20 cellular contexts compared by ENCODE assay signal in the genomic region with DNA sequence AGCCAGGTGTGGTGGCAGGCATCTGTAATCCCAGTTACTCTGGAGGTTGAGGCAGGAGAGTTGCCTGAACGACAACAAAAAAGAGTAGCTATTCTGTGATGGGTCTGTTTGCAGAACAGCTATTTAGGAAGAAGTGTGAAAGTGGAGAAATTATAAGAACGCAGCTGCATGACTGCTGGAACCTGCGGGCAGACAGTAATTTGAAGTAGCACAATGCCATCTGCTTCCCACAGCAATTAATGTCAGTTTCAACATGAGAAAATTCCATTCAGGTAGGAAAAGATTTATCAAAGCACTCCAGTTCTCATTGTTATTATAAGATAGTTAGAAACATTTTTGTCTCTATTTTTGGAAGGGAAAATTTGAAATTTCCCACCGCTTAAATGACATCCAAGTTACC. TPM values are rescaled to one million over a fixed set of nuclear protein-coding genes. Genes with fewer than 3 reads are reported as not detected.
"Had no signal": no experiment of that assay in that cellular context is flagged by ENCODE, and none has a peak within 500 bp of the region (broad histone marks: within the 10 kb centered on the region; RNA-seq: fewer than 3 reads in every experiment).

No MANE protein-coding gene starts in this region.

- H3K36me3 Mint-ChIP-seq: activated naive CD8-positive, alpha-beta T cell treated with anti-CD3 and anti-CD28 coated beads for 36 hours; naive B cell; stimulated activated memory B cell treated with anti-CD40 and anti-IgM and Interleukin-4, amounts not matched to agents 10 μg/mL and 1 μg/mL and 100 μg/mL, for 72 hours had no signal

- H3K4me3 Mint-ChIP-seq: activated B cell treated with CpG ODN at 0.5 μM for 24 hours; activated CD4-positive, alpha-beta T cell treated with anti-CD3 and anti-CD28 coated beads for 36 hours; activated naive CD8-positive, alpha-beta T cell treated with anti-CD3 and anti-CD28 coated beads for 36 hours; naive B cell; stimulated activated memory B cell treated with anti-CD40 and anti-IgM and Interleukin-4, amounts not matched to agents 10 μg/mL and 1 μg/mL and 100 μg/mL, for 72 hours had no signal

- H3K4me1 Mint-ChIP-seq: activated B cell treated with CpG ODN at 0.5 μM for 24 hours; activated CD4-positive, alpha-beta T cell treated with anti-CD3 and anti-CD28 coated beads for 36 hours; activated naive CD8-positive, alpha-beta T cell treated with anti-CD3 and anti-CD28 coated beads for 36 hours; naive B cell; stimulated activated memory B cell treated with anti-CD40 and anti-IgM and Interleukin-4, amounts not matched to agents 10 μg/mL and 1 μg/mL and 100 μg/mL, for 72 hours had no signal

- H3K9me3 Mint-ChIP-seq: activated B cell treated with CpG ODN at 0.5 μM for 24 hours; activated naive CD8-positive, alpha-beta T cell treated with anti-CD3 and anti-CD28 coated beads for 36 hours; stimulated activated memory B cell treated with anti-CD40 and anti-IgM and Interleukin-4, amounts not matched to agents 10 μg/mL and 1 μg/mL and 100 μg/mL, for 72 hours had no signal

- DNase-seq: activated B cell treated with CpG ODN at 0.5 μM for 24 hours; activated CD4-positive, alpha-beta T cell treated with anti-CD3 and anti-CD28 coated beads for 36 hours; activated CD4-positive, alpha-beta T cell treated with anti-CD3 and anti-CD28 coated beads, Interleukin-2, amount 50 U/mL, for 48 hours; activated naive CD4-positive, alpha-beta T cell treated with Interleukin-2 at 50 U/mL for 16 hours; activated naive CD8-positive, alpha-beta T cell treated with anti-CD3 and anti-CD28 coated beads for 36 hours; activated T-cell treated with anti-CD3 and anti-CD28 coated beads, Interleukin-2, amount 50 U/mL, for 48 hours; colonic mucosa; esophagus squamous epithelium; heart right ventricle; islet precursor cell; left colon; lower lobe of right lung; mesendoderm; naive B cell; stimulated activated CD4-positive, alpha-beta T cell treated with anti-CD3 and anti-CD28 coated beads, Interleukin-15, amount 100 ng/mL, for 24 hours; stomach; T1000; upper lobe of left lung had no signal

- H3K27ac Mint-ChIP-seq: activated B cell treated with CpG ODN at 0.5 μM for 24 hours; activated CD4-positive, alpha-beta T cell treated with anti-CD3 and anti-CD28 coated beads for 36 hours; activated naive CD8-positive, alpha-beta T cell treated with anti-CD3 and anti-CD28 coated beads for 36 hours; naive B cell; stimulated activated memory B cell treated with anti-CD40 and anti-IgM and Interleukin-4, amounts not matched to agents 10 μg/mL and 1 μg/mL and 100 μg/mL, for 72 hours had no signal

- ATAC-seq: activated CD4-positive, alpha-beta T cell treated with anti-CD3 and anti-CD28 coated beads for 36 hours; heart right ventricle; left colon; lower lobe of right lung; stimulated activated memory B cell treated with anti-CD40 and anti-IgM and Interleukin-4, amounts not matched to agents 10 μg/mL and 1 μg/mL and 100 μg/mL, for 72 hours had no signal

RNA-seq across cellular contexts. Expression of a gene that starts 21.5 kb away (rescaled TPM):
- total RNA-seq: activated B cell treated with CpG ODN at 0.5 μM for 24 hours; T-helper 1 cell treated with Interleukin-12 subunit alpha and Interleukin-12 subunit beta and Interleukin-4 antibody, amounts not matched to agents 30 ng/mL and 1 ng/mL, for 36 hours had no signal
